8 cellular contexts compared by ENCODE assay signal in the genomic region with DNA sequence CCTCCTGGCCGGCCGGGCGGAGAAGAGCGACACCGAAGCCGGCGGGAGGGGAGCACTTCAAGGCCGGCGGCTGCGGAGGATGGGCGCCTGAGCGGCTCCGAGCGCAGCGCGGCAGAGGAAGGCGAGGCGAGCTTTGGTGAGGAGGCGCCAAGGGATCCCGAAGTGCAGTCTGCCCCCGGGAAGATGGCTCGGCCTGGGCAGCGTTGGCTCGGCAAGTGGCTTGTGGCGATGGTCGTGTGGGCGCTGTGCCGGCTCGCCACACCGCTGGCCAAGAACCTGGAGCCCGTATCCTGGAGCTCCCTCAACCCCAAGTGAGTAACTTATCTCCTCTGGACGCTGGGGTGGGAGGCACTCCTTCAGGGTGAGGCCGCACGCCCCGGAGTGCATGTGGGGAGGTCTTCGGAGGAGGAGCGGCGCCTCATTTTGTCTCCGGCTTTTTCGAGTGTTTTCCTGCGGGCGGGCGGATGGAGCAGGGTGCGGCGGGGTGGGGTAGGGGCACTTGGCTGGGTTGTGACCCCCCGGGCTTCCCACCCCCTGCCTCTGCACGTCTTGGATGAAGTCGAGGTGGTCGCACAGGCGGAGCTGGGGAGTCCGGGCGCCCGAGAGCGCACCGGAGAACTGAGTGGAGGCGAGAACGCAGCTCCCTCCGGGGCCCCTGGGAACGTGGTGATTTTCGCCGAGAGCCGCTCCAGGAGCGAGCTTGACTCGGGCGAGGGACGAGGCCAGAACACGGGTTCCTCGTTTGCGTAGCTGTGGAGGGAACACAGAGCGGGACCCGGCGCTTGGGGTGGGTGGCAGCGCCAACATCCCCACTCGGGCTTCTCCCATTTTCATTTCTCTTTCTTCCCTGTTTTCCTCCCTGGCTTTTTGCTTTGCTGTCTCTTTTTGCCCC. TPM values are rescaled to one million over a fixed set of nuclear protein-coding genes. Genes with fewer than 3 reads are reported as not detected.
DNase-seq lines count a peak whose midpoint lies in the region; ATAC-seq and TF ChIP-seq lines count a peak whose summit lies in the region.

No MANE protein-coding gene starts in this region.

- no peak for TF ChIP-seq CTCF in endothelial cell (IDR thresholded peaks at IDR 0.05; ENCODE audit: unreplicated experiment)

- H3K36me3 ChIP-seq in muscle layer of colon (ENCODE audit: insufficient read depth, low read length): no peaks in the 10 kb centered on the region

- POLR2A ChIA-PET in T-cell (lab: Charles Lee): interaction anchor here in 1 of 2 donors (0.5 to 1.3 kb wide), 2 partner anchors 321 to 336 kb away, joined by 3 to 6 read pairs; a partner anchor contains a TSS

- ATAC-seq in T-cell (replicated peaks in 1 of 4): no peak
- no peak for ATAC-seq in HG03521 (IDR thresholded peaks at IDR 0.05; ENCODE audit: unreplicated experiment)
- no peak for ATAC-seq in GM18511 (IDR thresholded peaks at IDR 0.05; ENCODE audit: unreplicated experiment)

- CTCF ChIA-PET in T-cell (lab: Charles Lee): interaction anchor here (1.1 to 2.8 kb wide), 6 partner anchors 9 to 1303 kb away, joined by 3 to 43 read pairs (median 7); a partner anchor contains a TSS

- peak overlapping the region; percentile 86 to 93 (median 87) for H3K4me3 Mint-ChIP-seq in T-cell
- H3K4me3 Mint-ChIP-seq in endothelial cell (ENCODE audit: unreplicated experiment): peak overlapping the region; percentile 71

- H3K4me1 Mint-ChIP-seq in T-cell (peaks cover 20 to 27% (median 21%) of the 10 kb centered on the region in 3 donors), endothelial cell (ENCODE audit: unreplicated experiment) (peaks cover 3% of the 10 kb centered on the region)

- no peaks in the 10 kb centered on the region for H3K9me3 ChIP-seq in muscle layer of colon (ENCODE audit: low read length)

- peak overlapping the region; percentile 35 for H3K27ac ChIP-seq in muscle layer of colon (ENCODE audit: low read depth, low read length)

- H3K36me3 Mint-ChIP-seq in T-cell (no peaks in the 10 kb centered on the region), endothelial cell (ENCODE audit: low read depth, unreplicated experiment) (no peaks in the 10 kb centered on the region)

- H3K4me1 ChIP-seq in muscle layer of colon (ENCODE audit: insufficient read depth, low read length): peaks cover 9% of the 10 kb centered on the region

- H3K9ac ChIP-seq in muscle layer of colon (ENCODE audit: low read length): peak overlapping the region; percentile 27

- no peaks in the 10 kb centered on the region for H3K9me3 Mint-ChIP-seq in T-cell
- H3K9me3 Mint-ChIP-seq in endothelial cell (ENCODE audit: unreplicated experiment): no peaks in the 10 kb centered on the region

- DNase-seq in NCI-H1092 treated with DMSO at 0.1 percent for 48 hours (lab: John Stamatoyannopoulos, UW) (peak; percentile 15), NCI-H1092 (lab: John Stamatoyannopoulos, UW) (no peak), T-cell (peak in 6 of 34 experiments; percentile 2 to 18 (median 10)), endothelial cell (ENCODE audit: low spot score) (peak; percentile 16), RKO (ENCODE audit: low spot score) (no peak)

- H3K27me3 Mint-ChIP-seq in T-cell: no peaks in the 10 kb centered on the region
- H3K27me3 Mint-ChIP-seq in endothelial cell (ENCODE audit: unreplicated experiment): peaks cover 5% of the 10 kb centered on the region

- H3K27ac Mint-ChIP-seq in T-cell (peak overlapping the region in 1 of 2 donors; percentile 28), endothelial cell (ENCODE audit: unreplicated experiment) (no peak overlapping the region)

- peaks cover 4 to 30% of the 10 kb centered on the region in 2 donors for H3K27me3 ChIP-seq in muscle layer of colon (ENCODE audit: control insufficient read depth in 1 of 2, insufficient read depth in 2 of 2, low read length in 2 of 2)

- H3K4me3 ChIP-seq in muscle layer of colon (ENCODE audit: low read depth in 1 of 2, low read length in 2 of 2): peak overlapping the region; percentile 50 to 52

RNA-seq across cellular contexts. Expression of a gene that starts 1.0 kb away (rescaled TPM):
- total RNA-seq in T-cell: 1 to 10 TPM; 3.9 to 7.8 (median 7.4) TPM
- total RNA-seq in endothelial cell (ENCODE audit: unreplicated experiment): 7.8 TPM

Comparison
In these comparisons a context has a peak if more than half of its experiments do, and no peak if none do; other contexts are left out.
1. DNase-seq: peak in NCI-H1092 treated with DMSO at 0.1 percent for 48 hours (single experiment) and endothelial cell (single experiment); none in NCI-H1092 (single experiment) and RKO (single experiment).